In the genomic region with DNA sequence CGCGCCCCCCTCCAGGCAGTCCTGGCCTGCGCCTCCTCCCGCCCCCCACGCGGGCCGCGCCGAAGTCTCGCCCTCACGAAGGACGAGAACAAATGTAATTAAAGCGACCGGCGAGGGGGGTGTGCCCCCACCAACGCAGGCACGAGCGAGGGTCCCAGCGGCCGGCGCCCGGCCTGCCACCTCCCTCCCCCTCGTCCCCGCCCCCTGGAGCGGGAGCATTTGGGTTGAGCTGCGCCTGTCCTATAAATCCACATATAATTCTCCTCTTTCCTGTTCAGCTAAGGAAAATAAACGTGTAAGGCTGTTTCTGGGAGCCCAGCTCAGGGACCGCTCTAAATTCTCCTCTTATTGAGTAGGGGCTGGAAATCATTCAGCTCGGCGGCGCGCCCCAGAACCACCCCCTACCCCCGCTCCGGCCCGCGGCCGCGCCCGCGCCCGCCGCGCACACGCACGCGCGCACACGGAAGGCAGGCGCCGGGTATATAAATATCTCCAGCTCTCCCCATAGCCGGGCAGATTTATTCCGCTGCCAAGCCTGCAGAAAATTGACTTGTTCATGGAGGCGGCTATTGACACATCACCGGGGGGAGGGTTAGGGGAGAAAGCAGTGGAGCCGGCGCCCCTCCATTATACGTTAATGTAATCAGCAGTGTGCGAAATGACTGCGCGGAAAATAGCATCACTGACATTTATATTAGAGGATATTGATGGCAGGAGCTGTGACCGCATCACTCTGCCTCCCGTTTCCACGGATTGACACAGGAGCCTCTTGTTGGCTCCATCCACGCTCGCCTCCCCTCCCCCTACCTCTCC, we compare ENCODE assay signal across 8 cellular contexts.
DNase-seq lines count a peak whose midpoint lies in the region; ATAC-seq and TF ChIP-seq lines count a peak whose summit lies in the region.

No MANE protein-coding gene starts in this region.

- H3K4me1 Mint-ChIP-seq in Calu3 (ENCODE audit: low read depth, unreplicated experiment), result peaks cover 9% of the 10 kb centered on the region

- intact Hi-C loops in Calu3 (cut with micrococcal nuclease; ENCODE audit: unreplicated experiment), result no loop called here
- intact Hi-C loops in mammary epithelial cell (cut with micrococcal nuclease), result loop anchor here (2.0 kb wide), 1 partner anchor 132 kb away; no protein-coding TSS in a partner anchor
- intact Hi-C loops in left colon (cut with DNase I, micrococcal nuclease), result no loop called here

- in situ Hi-C loops in mammary epithelial cell (cut with MboI; ENCODE audit: low sequenced_read_pairs in 2 of 2), result loop anchor here in 1 of 2 donors (5.0 kb wide), 1 partner anchor 80 kb away; no protein-coding TSS in a partner anchor

- H3K36me3 ChIP-seq in mammary epithelial cell (ENCODE audit: insufficient read depth, low read length), result no peaks in the 10 kb centered on the region
- H3K36me3 ChIP-seq in stomach smooth muscle (ENCODE audit: control insufficient read depth in 2 of 2, insufficient read depth in 2 of 2, low read length in 2 of 2), result no peaks in the 10 kb centered on the region

- under 1% methylated on average over 18 of the region's 65 CpGs for WGBS in mammary epithelial cell (ENCODE audit: low coverage, missing lambda C conversion rate)

- dilution Hi-C loops in mammary epithelial cell (cut with HindIII; ENCODE audit: low sequenced_read_pairs), result loop anchor here (10.0 kb wide), 1 partner anchor 272 kb away; no protein-coding TSS in a partner anchor

- H3K9me3 ChIP-seq in mammary epithelial cell (replicated peaks; ENCODE audit: insufficient read depth, low read length), result no peaks in the 10 kb centered on the region
- H3K9me3 ChIP-seq in stomach smooth muscle (ENCODE audit: control insufficient read depth in 2 of 2, low read length in 2 of 2), result no peaks in the 10 kb centered on the region

- H3K27ac ChIP-seq in mammary epithelial cell (ENCODE audit: insufficient read depth, low read depth, low read length), result no peak overlapping the region
- H3K27ac ChIP-seq in stomach smooth muscle (ENCODE audit: low read length), result no peak overlapping the region

- H3K36me3 Mint-ChIP-seq in Calu3 (ENCODE audit: insufficient read depth, unreplicated experiment), result no peaks in the 10 kb centered on the region

- no peaks in the 10 kb centered on the region for H3K79me2 ChIP-seq in mammary epithelial cell (ENCODE audit: insufficient read depth, low read length)

- H4K20me1 ChIP-seq in mammary epithelial cell (ENCODE audit: insufficient read depth, low read length), result no peaks in the 10 kb centered on the region

- H3K4me3 ChIP-seq in mammary epithelial cell (replicated peaks in 1 of 3; ENCODE audit: insufficient read depth in 1 of 3, low read depth in 2 of 3, low read length in 3 of 3) (peak overlapping the region; percentile 41 to 69 (median 42)), stomach smooth muscle (ENCODE audit: low read length in 2 of 2) (peak overlapping the region; percentile 61 to 71)

- peak; percentile 39 for ATAC-seq in left colon
- no peak for ATAC-seq in GM19351 (IDR thresholded peaks at IDR 0.05; ENCODE audit: unreplicated experiment)

- H3K9ac ChIP-seq in mammary epithelial cell (ENCODE audit: insufficient read depth, low read length) (no peak overlapping the region), stomach smooth muscle (ENCODE audit: low read length in 2 of 2) (peak overlapping the region in 1 of 2 donors; percentile 36)

- peak overlapping the region; percentile 98 for H3K4me2 ChIP-seq in mammary epithelial cell (ENCODE audit: insufficient read depth, low read depth, low read length)

- H3K4me1 ChIP-seq in mammary epithelial cell (ENCODE audit: insufficient read depth, low read length), result peaks cover 10% of the 10 kb centered on the region
- H3K4me1 ChIP-seq in stomach smooth muscle (ENCODE audit: control insufficient read depth, insufficient read depth, low read length), result peaks cover 13% of the 10 kb centered on the region

- H3K27me3 Mint-ChIP-seq in Calu3 (ENCODE audit: unreplicated experiment), result peaks cover 84% of the 10 kb centered on the region

- H3K27me3 ChIP-seq in mammary epithelial cell (ENCODE audit: insufficient read depth, low read length) (peaks cover 8% of the 10 kb centered on the region), stomach smooth muscle (ENCODE audit: control insufficient read depth in 1 of 2, insufficient read depth in 2 of 2, low read length in 2 of 2) (peaks cover 57 to 58% of the 10 kb centered on the region in 2 donors)

- no peak for DNase-seq in Calu3
- DNase-seq in NCI-H146 (lab: John Stamatoyannopoulos, UW), result peak; percentile 27
- DNase-seq in mammary epithelial cell, result no peak
- DNase-seq in left colon, result no peak
- no peak for DNase-seq in cortex of kidney (lab: John Stamatoyannopoulos, UW)
- DNase-seq in DMS153 (lab: John Stamatoyannopoulos, UW), result no peak

- CTCF ChIA-PET in Calu3 (lab: Charles Lee), result interaction anchor here (0.5 to 2.3 kb wide), 7 partner anchors 26 to 292 kb away, joined by 3 to 19 read pairs (median 4); no protein-coding TSS in a partner anchor
- CTCF ChIA-PET in mammary epithelial cell (lab: Charles Lee; ENCODE audit: low non-redundant PET), result interaction anchor here (0.5 to 1.4 kb wide), 5 partner anchors 18 to 549 kb away, joined by 3 to 8 read pairs (median 4); no protein-coding TSS in a partner anchor

- no peak for TF ChIP-seq CTCF in Calu3 (IDR thresholded peaks at IDR 0.05; ENCODE audit: unreplicated experiment)
- no peak for TF ChIP-seq CTCF in mammary epithelial cell (conservative IDR thresholded peaks at IDR 0.05 in 1 of 2, IDR thresholded peaks at IDR 0.05 in 1 of 2; ENCODE audit: extremely low read depth in 1 of 2, insufficient read depth in 1 of 2, low read depth in 1 of 2, low read length in 2 of 2)

- no peak overlapping the region for H3K27ac Mint-ChIP-seq in Calu3 (ENCODE audit: unreplicated experiment)

- no peaks in the 10 kb centered on the region for H3K9me3 Mint-ChIP-seq in Calu3 (ENCODE audit: low read depth, unreplicated experiment)

- BruUV-seq in Calu3 (replicated peaks; lab: Mats Ljungman, UMichigan), result no TSS peak
- no TSS peak for BruUV-seq in mammary epithelial cell (replicated peaks; lab: Mats Ljungman, UMichigan)

- H3K4me3 Mint-ChIP-seq in Calu3 (ENCODE audit: low read depth, unreplicated experiment), result peak overlapping the region; percentile 58

- peak overlapping the region; percentile 75 for H2AFZ ChIP-seq in mammary epithelial cell (ENCODE audit: low read depth, low read length)
